ENCODE assay signal across 1 cellular context in the genomic region with DNA sequence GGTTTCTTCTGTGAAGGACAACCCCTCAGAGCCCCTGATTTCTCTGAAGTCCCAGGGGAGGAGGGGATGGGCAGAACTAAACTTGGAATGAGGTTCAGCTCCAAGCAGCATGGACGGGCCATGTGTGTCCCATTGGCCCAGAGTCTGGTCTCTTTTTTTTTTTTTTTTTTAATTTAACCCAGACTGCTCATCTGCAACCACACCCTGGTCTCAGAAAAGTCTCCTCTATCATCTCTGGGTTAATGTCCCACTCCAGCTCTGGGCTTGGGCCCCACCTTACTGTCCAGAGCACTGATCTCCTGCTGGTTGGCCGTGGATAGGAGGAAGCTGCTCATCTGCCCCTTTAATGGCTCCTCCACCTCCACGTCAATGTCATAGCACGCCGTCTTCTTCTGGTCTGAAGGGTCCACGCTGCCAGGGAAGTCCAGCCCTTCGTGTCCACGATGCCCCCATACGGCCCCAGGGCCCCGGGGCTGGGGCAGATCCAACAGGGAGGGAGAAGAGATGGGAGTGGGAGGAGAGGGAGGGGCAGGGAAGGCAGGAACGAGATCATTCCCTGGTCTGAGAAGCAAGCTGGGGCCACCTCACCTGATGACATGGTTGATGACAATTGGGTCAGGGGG.
TF ChIP-seq lines count a peak whose summit lies in the region.

No MANE protein-coding gene starts in this region.

TF ChIP-seq in IMR-90, 13 proteins besides CTCF, POLR2A, EP300 and RAD21:
- TF ChIP-seq RFX5 (IDR thresholded peaks at IDR 0.05; ENCODE audit: low read depth, low read length) (no peak), BHLHE40 (IDR thresholded peaks at IDR 0.05; ENCODE audit: low read depth, low read length) (no peak), MXI1 (IDR thresholded peaks at IDR 0.05; ENCODE audit: borderline replicate concordance, low read depth, low read length) (no peak), RCOR1 (IDR thresholded peaks at IDR 0.05; ENCODE audit: insufficient replicate concordance, low read length) (no peak), FOS (IDR thresholded peaks at IDR 0.05; ENCODE audit: low read depth, low read length) (no peak), ELK1 (IDR thresholded peaks at IDR 0.05; ENCODE audit: borderline replicate concordance, low read depth, low read length) (no peak), SMC3 (IDR thresholded peaks at IDR 0.05; ENCODE audit: low read depth, low read length) (no peak), MAZ (IDR thresholded peaks at IDR 0.05; ENCODE audit: borderline replicate concordance, low read depth, low read length) (no peak), CHD1 (IDR thresholded peaks at IDR 0.05; ENCODE audit: low read depth, low read length) (no peak), NFE2L2 (IDR thresholded peaks at IDR 0.05; ENCODE audit: low read depth, low read length) (no peak), CEBPB (IDR thresholded peaks at IDR 0.05; ENCODE audit: low read depth, low read length) (no peak), MAFK (IDR thresholded peaks at IDR 0.05; ENCODE audit: low read depth, low read length) (no peak)
- TF ChIP-seq, protein P1, sequence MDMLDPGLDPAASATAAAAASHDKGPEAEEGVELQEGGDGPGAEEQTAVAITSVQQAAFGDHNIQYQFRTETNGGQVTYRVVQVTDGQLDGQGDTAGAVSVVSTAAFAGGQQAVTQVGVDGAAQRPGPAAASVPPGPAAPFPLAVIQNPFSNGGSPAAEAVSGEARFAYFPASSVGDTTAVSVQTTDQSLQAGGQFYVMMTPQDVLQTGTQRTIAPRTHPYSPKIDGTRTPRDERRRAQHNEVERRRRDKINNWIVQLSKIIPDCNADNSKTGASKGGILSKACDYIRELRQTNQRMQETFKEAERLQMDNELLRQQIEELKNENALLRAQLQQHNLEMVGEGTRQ (IDR thresholded peaks at IDR 0.05; ENCODE audit: low read depth, low read length) = no peak
